ENCODE assay signal across 12 cellular contexts in the genomic region with DNA sequence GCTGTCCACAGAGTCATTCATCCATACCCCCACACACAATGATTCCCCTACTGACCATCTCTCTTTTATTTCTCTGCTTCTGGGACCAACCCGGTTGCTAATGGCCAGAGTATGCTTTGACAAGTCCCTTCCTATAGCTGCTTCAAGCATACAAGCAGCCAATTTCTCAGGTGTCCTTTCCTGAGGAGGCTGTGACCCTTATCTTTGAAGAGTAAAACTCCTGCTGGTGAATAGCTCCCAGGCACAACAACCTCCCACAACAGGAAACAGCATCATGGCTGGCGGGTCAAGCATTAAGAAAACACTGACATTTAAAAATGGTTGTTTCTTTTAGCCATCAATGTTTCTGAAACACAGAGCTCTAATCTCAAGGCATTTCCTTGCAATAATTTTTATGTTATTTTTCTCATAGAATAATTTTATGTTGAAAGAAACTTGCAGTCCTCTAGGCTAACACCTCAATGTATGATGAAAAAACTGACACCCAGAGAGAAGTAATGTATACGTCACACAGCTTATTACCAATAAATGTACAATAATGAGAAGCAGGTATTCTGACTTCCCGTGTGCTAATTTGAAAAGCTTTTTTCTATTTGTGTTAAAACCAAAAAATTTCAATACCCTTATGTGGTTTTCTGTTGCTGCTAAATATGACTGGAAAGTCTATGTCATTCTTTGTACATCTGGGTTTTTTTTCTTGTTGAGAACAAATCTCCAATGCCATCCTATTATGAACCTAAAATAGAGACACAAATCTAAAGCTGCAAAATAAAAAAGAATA.
DNase-seq lines count a peak whose midpoint lies in the region; ATAC-seq and TF ChIP-seq lines count a peak whose summit lies in the region.
"Had no signal": no experiment of that assay in that cellular context is flagged by ENCODE, and none has a peak within 500 bp of the region (broad histone marks: within the 10 kb centered on the region; RNA-seq: fewer than 3 reads in every experiment).

No MANE protein-coding gene starts in this region.

- DNase-seq in GM13976 (ENCODE audit: low spot score): peak; percentile 38
- DNase-seq in activated effector memory CD4-positive, alpha-beta T cell treated with Interleukin-2 at 50 U/mL for 16 hours: no peak
- no peak for DNase-seq in stimulated activated CD4-positive, alpha-beta T cell treated with anti-CD3 and anti-CD28 coated beads, Interleukin-4, amount 100 ng/mL, for 4 hours
- no peak for DNase-seq in NOMO-1 (lab: John Stamatoyannopoulos, UW; ENCODE audit: unreplicated experiment in 2 of 2)
- DNase-seq in SIG-M5 treated with dmso at 0.1 percent for 504 hours (lab: John Stamatoyannopoulos, UW; ENCODE audit: unreplicated experiment): no peak
- DNase-seq: activated B cell treated with CpG ODN at 0.5 μM for 24 hours; activated naive CD4-positive, alpha-beta T cell; MV-4-11; NCI-H524 treated with DMSO at 0.1 percent for 48 hours had no signal

- in situ Hi-C loops in GM13976 (cut with MboI; ENCODE audit: low sequenced_read_pairs, unreplicated experiment): no loop called here

- TF ChIP-seq CTCF in GM13976 (IDR thresholded peaks at IDR 0.05; ENCODE audit: borderline replicate concordance, control extremely low read depth, extremely low read depth, insufficient read depth, missing control alignments): no peak

- ATAC-seq in GM19035 (IDR thresholded peaks at IDR 0.05; ENCODE audit: unreplicated experiment): peak; percentile 74
- peak; percentile 63 for ATAC-seq in HG02759 (IDR thresholded peaks at IDR 0.05; ENCODE audit: unreplicated experiment)
- peak; percentile 88 for ATAC-seq in HG03565 (IDR thresholded peaks at IDR 0.05; ENCODE audit: unreplicated experiment)
